Comparison of ENCODE assay signal across 38 cellular contexts in genomic region chr3:60153221-60153999, GRCh38.
"Had no signal": no experiment of that assay in that cellular context is flagged by ENCODE, and none has a peak within 500 bp of the region (broad histone marks: within the 10 kb centered on the region; RNA-seq: fewer than 3 reads in every experiment).

No MANE protein-coding gene starts in this region.

- H3K4me3 ChIP-seq: adrenal gland, body of pancreas, breast epithelium had no signal

- H3K36me3 ChIP-seq: adrenal gland, brain microvascular endothelial cell, breast epithelium, WERI-Rb-1 had no signal

- H3K36me3 Mint-ChIP-seq: activated CD8-positive, alpha-beta memory T cell treated with anti-CD3 and anti-CD28 coated beads, Interleukin-2, amount 10 ng/mL, durations not matched to agents 7 days and 5 days; activated naive CD4-positive, alpha-beta T cell treated with anti-CD3 and anti-CD28 coated beads, Interleukin-2, amount 50 U/mL, for 72 hours; activated naive CD8-positive, alpha-beta T cell treated with anti-CD3 and anti-CD28 coated beads for 36 hours; T-cell; WTC11 had no signal

- ATAC-seq: activated CD4-positive, alpha-beta T cell treated with anti-CD3 and anti-CD28 coated beads for 36 hours; activated CD4-positive, CD25-positive, alpha-beta regulatory T cell treated with anti-CD3 and anti-CD28 coated beads, Interleukin-2, amount 50 U/mL, for 24 hours; activated CD8-positive, alpha-beta memory T cell treated with anti-CD3 and anti-CD28 coated beads, Interleukin-2, amount 10 ng/mL, durations not matched to agents 7 days and 5 days; activated CD8-positive, alpha-beta T cell treated with anti-CD3 and anti-CD28 coated beads, Interleukin-2, amount 10 ng/mL, durations not matched to agents 7 days and 5 days; activated naive CD4-positive, alpha-beta T cell treated with anti-CD3 and anti-CD28 coated beads, Interleukin-2, amount 50 U/mL, for 72 hours; activated T-helper 17 cell treated with anti-CD3 and anti-CD28 coated beads, Interleukin-2, amount 50 U/mL, for 72 hours; body of pancreas; T-cell; WTC11 had no signal

- H3K27ac ChIP-seq: adrenal gland, body of pancreas, brain microvascular endothelial cell, breast epithelium, WERI-Rb-1 had no signal

- H3K27me3 ChIP-seq: adrenal gland, body of pancreas, brain microvascular endothelial cell, breast epithelium had no signal

- H3K27ac Mint-ChIP-seq: activated CD4-positive, alpha-beta memory T cell treated with anti-CD3 and anti-CD28 coated beads, Interleukin-2, amount 10 ng/mL, durations not matched to agents 7 days and 5 days; activated CD4-positive, alpha-beta T cell treated with anti-CD3 and anti-CD28 coated beads for 36 hours; activated CD4-positive, alpha-beta T cell treated with anti-CD3 and anti-CD28 coated beads, Interleukin-2, amount 10 ng/mL, durations not matched to agents 7 days and 5 days; activated CD8-positive, alpha-beta memory T cell treated with anti-CD3 and anti-CD28 coated beads, Interleukin-2, amount 10 ng/mL, durations not matched to agents 7 days and 5 days; activated CD8-positive, alpha-beta T cell treated with anti-CD3 and anti-CD28 coated beads, Interleukin-2, amount 10 ng/mL, durations not matched to agents 7 days and 5 days; activated naive CD4-positive, alpha-beta T cell treated with anti-CD3 and anti-CD28 coated beads for 36 hours; activated naive CD4-positive, alpha-beta T cell treated with anti-CD3 and anti-CD28 coated beads, Interleukin-2, amount 50 U/mL, for 72 hours; activated naive CD8-positive, alpha-beta T cell treated with anti-CD3 and anti-CD28 coated beads for 36 hours; activated T-cell treated with anti-CD3 and anti-CD28 coated beads, Interleukin-2, amount 50 U/mL, for 24 hours; activated T-helper 1 cell treated with anti-CD3 and anti-CD28 coated beads, Interleukin-12 subunit alpha, Interleukin-12 subunit beta, Interleukin-2, Interleukin-4 antibody, amounts not matched to agents 30 ng/mL and 10 ng/mL and 1 ng/mL, durations not matched to agents 14 hours and 24 hours and 36 hours; activated T-helper 17 cell treated with anti-CD3 and anti-CD28 coated beads, Interleukin-2, amount 50 U/mL, for 72 hours; T-cell; T-helper 2 cell treated with Interferon-gamma antibody and Interleukin-4, amounts not matched to agents 5 μg/mL and 100 μg/mL, for 36 hours; WTC11 had no signal

- H3K4me1 ChIP-seq: adrenal gland, body of pancreas, breast epithelium had no signal

- FAIRE-seq: astrocyte, TTC549 had no signal

- H3K9me3 Mint-ChIP-seq: activated naive CD4-positive, alpha-beta T cell treated with anti-CD3 and anti-CD28 coated beads for 36 hours; activated T-cell treated with anti-CD3 and anti-CD28 coated beads, Interleukin-2, amount 50 U/mL, for 24 hours; activated T-helper 1 cell treated with anti-CD3 and anti-CD28 coated beads, Interleukin-12 subunit alpha, Interleukin-12 subunit beta, Interleukin-2, Interleukin-4 antibody, amounts not matched to agents 30 ng/mL and 10 ng/mL and 1 ng/mL, durations not matched to agents 14 hours and 24 hours and 36 hours; activated T-helper 17 cell treated with anti-CD3 and anti-CD28 coated beads, Interleukin-2, amount 50 U/mL, for 72 hours; T-helper 2 cell treated with Interferon-gamma antibody and Interleukin-4, amounts not matched to agents 5 μg/mL and 100 μg/mL, for 36 hours; WTC11 had no signal

- H3K4me3 Mint-ChIP-seq: activated CD4-positive, alpha-beta memory T cell treated with anti-CD3 and anti-CD28 coated beads, Interleukin-2, amount 10 ng/mL, durations not matched to agents 7 days and 5 days; activated CD4-positive, alpha-beta T cell treated with anti-CD3 and anti-CD28 coated beads for 36 hours; activated CD4-positive, alpha-beta T cell treated with anti-CD3 and anti-CD28 coated beads, Interleukin-2, amount 10 ng/mL, durations not matched to agents 7 days and 5 days; activated CD8-positive, alpha-beta memory T cell treated with anti-CD3 and anti-CD28 coated beads, Interleukin-2, amount 10 ng/mL, durations not matched to agents 7 days and 5 days; activated CD8-positive, alpha-beta T cell treated with anti-CD3 and anti-CD28 coated beads, Interleukin-2, amount 10 ng/mL, durations not matched to agents 7 days and 5 days; activated naive CD4-positive, alpha-beta T cell treated with anti-CD3 and anti-CD28 coated beads for 36 hours; activated naive CD8-positive, alpha-beta T cell treated with anti-CD3 and anti-CD28 coated beads for 36 hours; activated T-cell treated with anti-CD3 and anti-CD28 coated beads, Interleukin-2, amount 50 U/mL, for 24 hours; activated T-helper 1 cell treated with anti-CD3 and anti-CD28 coated beads, Interleukin-12 subunit alpha, Interleukin-12 subunit beta, Interleukin-2, Interleukin-4 antibody, amounts not matched to agents 30 ng/mL and 10 ng/mL and 1 ng/mL, durations not matched to agents 14 hours and 24 hours and 36 hours; activated T-helper 17 cell treated with anti-CD3 and anti-CD28 coated beads, Interleukin-2, amount 50 U/mL, for 72 hours; T-cell; T-helper 2 cell treated with Interferon-gamma antibody and Interleukin-4, amounts not matched to agents 5 μg/mL and 100 μg/mL, for 36 hours; WTC11 had no signal

- H3K4me1 Mint-ChIP-seq: activated CD4-positive, alpha-beta memory T cell treated with anti-CD3 and anti-CD28 coated beads, Interleukin-2, amount 10 ng/mL, durations not matched to agents 7 days and 5 days; activated CD4-positive, alpha-beta T cell treated with anti-CD3 and anti-CD28 coated beads for 36 hours; activated CD4-positive, alpha-beta T cell treated with anti-CD3 and anti-CD28 coated beads, Interleukin-2, amount 10 ng/mL, durations not matched to agents 7 days and 5 days; activated CD8-positive, alpha-beta memory T cell treated with anti-CD3 and anti-CD28 coated beads, Interleukin-2, amount 10 ng/mL, durations not matched to agents 7 days and 5 days; activated naive CD8-positive, alpha-beta T cell treated with anti-CD3 and anti-CD28 coated beads for 36 hours; activated T-helper 17 cell treated with anti-CD3 and anti-CD28 coated beads, Interleukin-2, amount 50 U/mL, for 72 hours; T-cell; WTC11 had no signal

- H3K9me3 ChIP-seq: adrenal gland, body of pancreas, breast epithelium had no signal

- H3K27me3 Mint-ChIP-seq: activated CD4-positive, alpha-beta memory T cell treated with anti-CD3 and anti-CD28 coated beads, Interleukin-2, amount 10 ng/mL, durations not matched to agents 7 days and 5 days; activated CD4-positive, alpha-beta T cell treated with anti-CD3 and anti-CD28 coated beads for 36 hours; activated CD4-positive, alpha-beta T cell treated with anti-CD3 and anti-CD28 coated beads, Interleukin-2, amount 10 ng/mL, durations not matched to agents 7 days and 5 days; activated CD8-positive, alpha-beta memory T cell treated with anti-CD3 and anti-CD28 coated beads, Interleukin-2, amount 10 ng/mL, durations not matched to agents 7 days and 5 days; activated naive CD8-positive, alpha-beta T cell treated with anti-CD3 and anti-CD28 coated beads for 36 hours; activated T-cell treated with anti-CD3 and anti-CD28 coated beads, Interleukin-2, amount 50 U/mL, for 24 hours; activated T-helper 17 cell treated with anti-CD3 and anti-CD28 coated beads, Interleukin-2, amount 50 U/mL, for 72 hours; T-cell had no signal

- DNase-seq: activated CD4-positive, alpha-beta memory T cell treated with anti-CD3 and anti-CD28 coated beads, Interleukin-2, amount 10 ng/mL, durations not matched to agents 7 days and 5 days; activated CD4-positive, alpha-beta T cell treated with anti-CD3 and anti-CD28 coated beads for 1 hour; activated CD4-positive, alpha-beta T cell treated with anti-CD3 and anti-CD28 coated beads for 36 hours; activated CD4-positive, alpha-beta T cell treated with anti-CD3 and anti-CD28 coated beads for 48 hours; activated CD4-positive, alpha-beta T cell treated with anti-CD3 and anti-CD28 coated beads, Interleukin-2, amount 10 ng/mL, durations not matched to agents 7 days and 5 days; activated CD4-positive, alpha-beta T cell treated with anti-CD3 and anti-CD28 coated beads, Interleukin-2, amount 50 U/mL, for 48 hours; activated CD4-positive, CD25-positive, alpha-beta regulatory T cell; activated CD8-positive, alpha-beta memory T cell treated with anti-CD3 and anti-CD28 coated beads for 24 hours; activated CD8-positive, alpha-beta memory T cell treated with anti-CD3 and anti-CD28 coated beads, Interleukin-2, amount 10 ng/mL, durations not matched to agents 7 days and 5 days; activated CD8-positive, alpha-beta memory T cell treated with anti-CD3 and anti-CD28 coated beads, Interleukin-2, amount 50 U/mL, for 48 hours; activated CD8-positive, alpha-beta T cell treated with anti-CD3 and anti-CD28 coated beads, Interleukin-2, amount 10 ng/mL, durations not matched to agents 7 days and 5 days; activated effector memory CD4-positive, alpha-beta T cell treated with anti-CD3 and anti-CD28 coated beads, Interleukin-2, amount 50 U/mL, for 16 hours; activated gamma-delta T cell treated with Interleukin-2 at 50 U/mL for 16 hours; activated naive CD4-positive, alpha-beta T cell; activated naive CD4-positive, alpha-beta T cell treated with anti-CD3 and anti-CD28 coated beads for 36 hours; activated naive CD4-positive, alpha-beta T cell treated with anti-CD3 and anti-CD28 coated beads, Interleukin-2, amount 50 U/mL, for 16 hours; activated naive CD8-positive, alpha-beta T cell treated with anti-CD3 and anti-CD28 coated beads for 36 hours; activated T-cell treated with anti-CD3 and anti-CD28 coated beads, Interleukin-2, amount 50 U/mL, for 24 hours; activated T-cell treated with anti-CD3 and anti-CD28 coated beads, Interleukin-2, amount 50 U/mL, for 48 hours; adrenal gland; amniotic stem cell; aorta; body of pancreas; brain microvascular endothelial cell; central memory CD4-positive, alpha-beta T cell; T-cell; T-helper 2 cell; T-helper 9 cell; WERI-Rb-1 had no signal
